Comparison of ENCODE assay signal across 10 cellular contexts in the genomic region with DNA sequence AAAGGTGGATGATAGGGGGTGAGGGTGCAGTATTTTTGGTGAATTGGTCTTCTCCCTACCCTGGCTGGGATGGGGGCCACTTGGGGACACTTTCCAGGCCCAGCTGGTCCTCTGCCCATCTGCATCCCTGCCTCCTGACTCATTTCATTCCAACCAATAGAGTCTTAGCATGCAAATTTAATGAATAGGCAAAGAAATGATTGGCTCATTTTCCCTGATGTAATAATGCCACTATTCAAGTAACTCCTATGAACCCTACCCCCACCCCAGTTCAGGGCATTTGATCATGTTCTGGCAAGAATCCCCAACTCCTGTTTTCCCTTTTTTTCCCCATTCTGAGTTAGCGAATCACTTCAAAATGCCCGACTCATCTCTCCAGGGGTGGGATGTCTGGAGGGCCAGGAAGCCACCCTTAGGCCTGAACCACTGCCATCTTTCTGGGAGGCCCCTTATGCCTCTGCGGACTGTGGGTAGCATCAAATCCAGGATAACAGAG. TPM values are rescaled to one million over a fixed set of nuclear protein-coding genes. Genes with fewer than 3 reads are reported as not detected.
A peak's percentile ranks its signal among the peaks of the same experiment; 100 is the strongest.
DNase-seq lines count a peak whose midpoint lies in the region; ATAC-seq and TF ChIP-seq lines count a peak whose summit lies in the region.
"Had no signal": no experiment of that assay in that cellular context is flagged by ENCODE, and none has a peak within 500 bp of the region (broad histone marks: within the 10 kb centered on the region; RNA-seq: fewer than 3 reads in every experiment).

No MANE protein-coding gene starts in this region.

- peaks cover 0 to 3% (median 0%) of the 10 kb centered on the region in 4 donors for H3K4me1 Mint-ChIP-seq in CD4-positive, alpha-beta memory T cell
- H3K4me1 Mint-ChIP-seq: CD4-positive, CD25-positive, alpha-beta regulatory T cell had no signal

- WGBS in right cardiac atrium: 53% methylated on average over 3 of the region's 3 CpGs
- WGBS in tibial nerve, 2 donors: 38 to 40% methylated on average over 3 of the region's 3 CpGs

- TF ChIP-seq CTCF in VCaP (conservative IDR thresholded peaks at IDR 0.05) (no peak), tibial nerve (IDR thresholded peaks at IDR 0.05) (no peak)

- no peaks in the 10 kb centered on the region for H3K36me3 ChIP-seq in tibial nerve
- no peaks in the 10 kb centered on the region for H3K36me3 ChIP-seq in CD4-positive, alpha-beta memory T cell (ENCODE audit: insufficient read depth, low read length)

- no peaks in the 10 kb centered on the region for H3K9me3 ChIP-seq in right cardiac atrium (ENCODE audit: control insufficient read depth, low read length)
- no peaks in the 10 kb centered on the region for H3K9me3 ChIP-seq in tibial nerve
- no peaks in the 10 kb centered on the region for H3K9me3 ChIP-seq in CD4-positive, alpha-beta memory T cell (ENCODE audit: control insufficient read depth in 1 of 2, low read length in 2 of 2)

- TF ChIP-seq EP300 in tibial nerve (IDR thresholded peaks at IDR 0.05): peak in 1 of 2 donors; percentile 49

- CTCF ChIA-PET in CD4-positive, alpha-beta memory T cell (lab: Charles Lee; ENCODE audit: partially characterized antibody): interaction anchor here (0.9 to 7.0 kb wide), 6 partner anchors 10 to 157 kb away, joined by 3 to 50 read pairs (median 4); a partner anchor contains a TSS

- no peak for TF ChIP-seq POLR2A in tibial nerve (IDR thresholded peaks at IDR 0.05)

- peak overlapping the region; percentile 68 for H3K27ac ChIP-seq in VCaP
- peak overlapping the region; percentile 87 for H3K27ac ChIP-seq in right cardiac atrium (ENCODE audit: low read length)
- H3K27ac ChIP-seq in tibial nerve: peak overlapping the region; percentile 43 to 92 (median 76)
- H3K27ac ChIP-seq in CD4-positive, alpha-beta memory T cell (ENCODE audit: low read depth, low read length): no peak overlapping the region

- intact Hi-C loops in right cardiac atrium (cut with DNase I): no loop called here
- intact Hi-C loops in CD4-positive, alpha-beta memory T cell (cut with micrococcal nuclease): no loop called here

- H3K4me3 ChIP-seq in right cardiac atrium (ENCODE audit: low read length) (no peak overlapping the region), tibial nerve (no peak overlapping the region)
- no peak overlapping the region for H3K4me3 ChIP-seq in CD4-positive, alpha-beta memory T cell (ENCODE audit: low read length in 2 of 2)

- no peaks in the 10 kb centered on the region for H3K36me3 Mint-ChIP-seq in CD4-positive, alpha-beta memory T cell
- H3K36me3 Mint-ChIP-seq: CD4-positive, CD25-positive, alpha-beta regulatory T cell had no signal

- peak; percentile 15 for DNase-seq in NCI-H2029 (lab: John Stamatoyannopoulos, UW)
- DNase-seq in NCI-H2029 treated with DMSO at 0.1 percent for 48 hours (lab: John Stamatoyannopoulos, UW): no peak
- no peak for DNase-seq in right cardiac atrium
- no peak for DNase-seq in tibial nerve (ENCODE audit: low spot score in 2 of 2)
- no peak for DNase-seq in T1000 (lab: John Stamatoyannopoulos, UW)
- DNase-seq in NCI-H2171 treated with DMSO at 0.1 percent for 48 hours (lab: John Stamatoyannopoulos, UW): no peak
- DNase-seq in CD4-positive, alpha-beta memory T cell: no peak
- DNase-seq: CD4-positive, CD25-positive, alpha-beta regulatory T cell; NCI-H510A treated with DMSO at 0.1 percent for 48 hours had no signal

- no peaks in the 10 kb centered on the region for H3K9me3 Mint-ChIP-seq in CD4-positive, alpha-beta memory T cell
- H3K9me3 Mint-ChIP-seq: CD4-positive, CD25-positive, alpha-beta regulatory T cell had no signal

- ATAC-seq in right cardiac atrium: peak; percentile 55 to 57

- peaks cover 4 to 13% of the 10 kb centered on the region in 2 donors for H3K27me3 Mint-ChIP-seq in CD4-positive, alpha-beta memory T cell

- H3K4me3 Mint-ChIP-seq in CD4-positive, alpha-beta memory T cell: no peak overlapping the region
- H3K4me3 Mint-ChIP-seq: CD4-positive, CD25-positive, alpha-beta regulatory T cell had no signal

- H3K27me3 ChIP-seq in right cardiac atrium (ENCODE audit: control insufficient read depth, insufficient read depth) (no peaks in the 10 kb centered on the region), tibial nerve (no peaks in the 10 kb centered on the region)
- no peaks in the 10 kb centered on the region for H3K27me3 ChIP-seq in CD4-positive, alpha-beta memory T cell (ENCODE audit: insufficient read depth, low read length)

- no peak overlapping the region for H3K27ac Mint-ChIP-seq in CD4-positive, alpha-beta memory T cell
- H3K27ac Mint-ChIP-seq: CD4-positive, CD25-positive, alpha-beta regulatory T cell had no signal

- H3K4me1 ChIP-seq in right cardiac atrium (ENCODE audit: control insufficient read depth, insufficient read depth, low read length) (peaks cover 8% of the 10 kb centered on the region), tibial nerve (peaks cover 0 to 30% (median 8%) of the 10 kb centered on the region in 4 donors)
- no peaks in the 10 kb centered on the region for H3K4me1 ChIP-seq in CD4-positive, alpha-beta memory T cell (ENCODE audit: insufficient read depth, low read length)

- POLR2A ChIA-PET in CD4-positive, alpha-beta memory T cell (lab: Charles Lee; ENCODE audit: partially characterized antibody): interaction anchor here (1.0 kb wide), 1 partner anchor 56 kb away, joined by 3 read pairs; no protein-coding TSS in a partner anchor

RNA-seq across cellular contexts. Expression of a gene that starts 56.7 kb away (rescaled TPM):
- total RNA-seq in right cardiac atrium: 10 to 100 TPM in 2 of 4 donors, 1 to 10 TPM in 2; 7.2 to 21.3 (median 12.2) TPM
- polyA plus RNA-seq in right cardiac atrium: 9.2 TPM
- total RNA-seq in tibial nerve: 10 to 100 TPM; 19.9 to 55.5 (median 44.9) TPM
- not detected for total RNA-seq in CD4-positive, alpha-beta memory T cell
- polyA plus RNA-seq in CD4-positive, alpha-beta memory T cell: not detected

Comparison
In these comparisons a context has a peak if more than half of its experiments do, and no peak if none do; other contexts are left out.
1. RNA of a gene that starts 56.7 kb away (total RNA-seq): 19.9 to 55.5 TPM in tibial nerve and 7.2 to 21.3 TPM in right cardiac atrium; not detected in CD4-positive, alpha-beta memory T cell; every median in the first group is over 4 times any median in the second.